1 cellular context compared by ENCODE assay signal in the genomic region with DNA sequence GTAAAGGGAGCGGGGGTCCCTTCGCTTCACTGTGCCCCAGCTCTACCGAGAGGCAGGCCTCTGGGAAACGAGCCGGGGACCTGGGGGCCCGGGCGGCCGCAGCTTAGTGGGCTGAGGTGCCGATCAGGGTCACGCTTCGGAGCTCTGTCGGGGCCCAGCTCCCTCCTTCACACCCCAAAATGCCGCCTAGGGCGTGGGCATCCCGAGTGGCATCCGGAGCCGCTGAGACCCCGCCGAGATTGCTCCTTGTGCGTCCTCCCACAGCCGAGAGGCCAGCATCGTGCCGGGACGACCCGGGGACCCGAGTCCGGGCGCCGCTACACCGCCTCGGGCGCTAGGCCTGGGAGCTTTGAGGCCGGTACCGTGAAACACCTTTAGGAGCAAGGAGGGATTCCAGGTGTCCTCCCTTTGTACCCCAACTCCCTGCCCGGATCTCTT.
A peak's percentile ranks its signal among the peaks of the same experiment; 100 is the strongest.
TF ChIP-seq lines count a peak whose summit lies in the region.

No MANE protein-coding gene starts in this region.

TF ChIP-seq in H1, 55 proteins besides CTCF, POLR2A, EP300 and RAD21:
- TF ChIP-seq TAF1 (IDR thresholded peaks at IDR 0.05; ENCODE audit: low read depth, low read length) (no peak), RBBP5 (IDR thresholded peaks at IDR 0.05; ENCODE audit: borderline replicate concordance, low read depth, low read length) (peak; percentile 15; the same call in 1 of the 2 replicates)
